Comparison of ENCODE assay signal across 1 cellular context in the genomic region with DNA sequence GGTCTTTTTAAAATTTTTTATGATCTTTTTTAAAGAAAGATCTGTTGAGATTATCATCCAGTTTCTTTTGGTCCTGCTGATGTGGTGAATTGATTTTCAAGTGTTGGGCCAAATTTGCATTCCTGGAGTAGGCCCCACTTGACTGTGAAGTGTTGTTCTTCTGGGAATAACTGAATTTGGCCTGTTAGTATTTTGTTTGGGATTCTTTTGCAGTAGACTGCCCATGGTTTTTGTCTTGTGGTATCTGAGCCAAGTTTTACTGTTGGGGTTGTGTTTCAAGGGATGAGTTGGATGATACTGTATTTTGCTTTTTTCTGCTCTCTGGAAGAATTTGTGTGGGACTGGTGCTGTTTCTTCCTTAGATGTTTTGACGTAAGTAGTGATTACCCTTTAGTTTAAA.
TF ChIP-seq lines count a peak whose summit lies in the region.

No MANE protein-coding gene starts in this region.

TF ChIP-seq in HepG2, 621 proteins besides CTCF, POLR2A, EP300 and RAD21:
- TF ChIP-seq, protein P1, sequence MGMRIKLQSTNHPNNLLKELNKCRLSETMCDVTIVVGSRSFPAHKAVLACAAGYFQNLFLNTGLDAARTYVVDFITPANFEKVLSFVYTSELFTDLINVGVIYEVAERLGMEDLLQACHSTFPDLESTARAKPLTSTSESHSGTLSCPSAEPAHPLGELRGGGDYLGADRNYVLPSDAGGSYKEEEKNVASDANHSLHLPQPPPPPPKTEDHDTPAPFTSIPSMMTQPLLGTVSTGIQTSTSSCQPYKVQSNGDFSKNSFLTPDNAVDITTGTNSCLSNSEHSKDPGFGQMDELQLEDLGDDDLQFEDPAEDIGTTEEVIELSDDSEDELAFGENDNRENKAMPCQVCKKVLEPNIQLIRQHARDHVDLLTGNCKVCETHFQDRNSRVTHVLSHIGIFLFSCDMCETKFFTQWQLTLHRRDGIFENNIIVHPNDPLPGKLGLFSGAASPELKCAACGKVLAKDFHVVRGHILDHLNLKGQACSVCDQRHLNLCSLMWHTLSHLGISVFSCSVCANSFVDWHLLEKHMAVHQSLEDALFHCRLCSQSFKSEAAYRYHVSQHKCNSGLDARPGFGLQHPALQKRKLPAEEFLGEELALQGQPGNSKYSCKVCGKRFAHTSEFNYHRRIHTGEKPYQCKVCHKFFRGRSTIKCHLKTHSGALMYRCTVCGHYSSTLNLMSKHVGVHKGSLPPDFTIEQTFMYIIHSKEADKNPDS (CRISPR knock-in tag; IDR thresholded peaks at IDR 0.05) = no peak
- TF ChIP-seq ZNF83 (CRISPR knock-in tag; IDR thresholded peaks at IDR 0.05; ENCODE audit: borderline replicate concordance) = no peak
- TF ChIP-seq ZNF703 (CRISPR knock-in tag; IDR thresholded peaks at IDR 0.05; ENCODE audit: borderline replicate concordance) = no peak
- TF ChIP-seq ZNF451 (CRISPR knock-in tag; IDR thresholded peaks at IDR 0.05) = no peak
- no peak for TF ChIP-seq SALL1 (CRISPR knock-in tag; IDR thresholded peaks at IDR 0.05)
- TF ChIP-seq NCOA1 (CRISPR knock-in tag; IDR thresholded peaks at IDR 0.05) = no peak
- no peak for TF ChIP-seq RCOR2 (CRISPR knock-in tag; IDR thresholded peaks at IDR 0.05)
- no peak for TF ChIP-seq JUND (CRISPR knock-in tag; IDR thresholded peaks at IDR 0.05)
- TF ChIP-seq ZNF274 (CRISPR knock-in tag; IDR thresholded peaks at IDR 0.05) = no peak
- TF ChIP-seq, protein P2, sequence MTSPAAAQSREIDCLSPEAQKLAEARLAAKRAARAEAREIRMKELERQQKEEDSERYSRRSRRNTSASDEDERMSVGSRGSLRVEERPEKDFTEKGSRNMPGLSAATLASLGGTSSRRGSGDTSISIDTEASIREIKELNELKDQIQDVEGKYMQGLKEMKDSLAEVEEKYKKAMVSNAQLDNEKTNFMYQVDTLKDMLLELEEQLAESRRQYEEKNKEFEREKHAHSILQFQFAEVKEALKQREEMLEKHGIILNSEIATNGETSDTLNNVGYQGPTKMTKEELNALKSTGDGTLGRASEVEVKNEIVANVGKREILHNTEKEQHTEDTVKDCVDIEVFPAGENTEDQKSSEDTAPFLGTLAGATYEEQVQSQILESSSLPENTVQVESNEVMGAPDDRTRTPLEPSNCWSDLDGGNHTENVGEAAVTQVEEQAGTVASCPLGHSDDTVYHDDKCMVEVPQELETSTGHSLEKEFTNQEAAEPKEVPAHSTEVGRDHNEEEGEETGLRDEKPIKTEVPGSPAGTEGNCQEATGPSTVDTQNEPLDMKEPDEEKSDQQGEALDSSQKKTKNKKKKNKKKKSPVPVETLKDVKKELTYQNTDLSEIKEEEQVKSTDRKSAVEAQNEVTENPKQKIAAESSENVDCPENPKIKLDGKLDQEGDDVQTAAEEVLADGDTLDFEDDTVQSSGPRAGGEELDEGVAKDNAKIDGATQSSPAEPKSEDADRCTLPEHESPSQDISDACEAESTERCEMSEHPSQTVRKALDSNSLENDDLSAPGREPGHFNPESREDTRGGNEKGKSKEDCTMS (CRISPR knock-in tag; conservative IDR thresholded peaks at IDR 0.05) = no peak
- no peak for TF ChIP-seq GABPB1 (CRISPR knock-in tag; IDR thresholded peaks at IDR 0.05)
